8 cellular contexts compared by ENCODE assay signal in the genomic region with DNA sequence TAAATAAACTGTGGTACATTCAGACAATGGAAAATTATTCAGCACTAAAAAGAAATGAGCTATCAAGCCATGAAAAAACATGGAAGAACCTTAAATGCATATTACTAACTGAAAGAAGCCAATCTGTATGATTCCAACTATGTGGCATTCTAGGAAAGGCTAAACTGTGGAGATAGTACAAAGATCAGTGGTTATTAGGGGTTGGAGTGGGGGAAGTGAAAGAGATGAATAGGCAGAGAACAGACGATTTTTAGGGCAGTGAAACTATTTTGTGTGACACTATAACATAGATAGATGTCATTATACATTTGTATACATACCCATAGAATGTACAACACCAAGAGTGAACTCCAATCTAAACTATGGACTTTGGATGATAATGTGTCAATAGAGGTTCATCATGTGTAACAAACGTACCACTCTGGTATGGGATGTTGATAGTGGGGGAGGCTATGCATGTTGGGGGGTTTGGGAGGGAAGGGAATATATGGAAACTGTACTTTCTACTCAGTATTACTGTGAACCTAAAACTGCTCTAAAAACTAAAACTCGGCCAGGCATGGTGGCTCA.
"Had no signal": no experiment of that assay in that cellular context is flagged by ENCODE, and none has a peak within 500 bp of the region (broad histone marks: within the 10 kb centered on the region; RNA-seq: fewer than 3 reads in every experiment).

No MANE protein-coding gene starts in this region.

- ATAC-seq: esophagus mucosa; naive thymus-derived CD4-positive, alpha-beta T cell had no signal

- H3K9me3 Mint-ChIP-seq: T-helper 2 cell treated with Interferon-gamma antibody and Interleukin-4, amounts not matched to agents 5 μg/mL and 100 μg/mL, for 36 hours had no signal

- H3K27me3 Mint-ChIP-seq: naive thymus-derived CD4-positive, alpha-beta T cell had no signal

- DNase-seq: activated CD4-positive, alpha-beta T cell treated with anti-CD3 and anti-CD28 coated beads, Interleukin-2, amount 50 U/mL, for 1 hour; naive thymus-derived CD4-positive, alpha-beta T cell; nucleus accumbens; stimulated activated CD4-positive, alpha-beta T cell treated with anti-CD3 and anti-CD28 coated beads, Interleukin-2, amount 100 ng/mL, for 48 hours; stimulated activated naive CD4-positive, alpha-beta T cell; transverse colon had no signal

- H3K27ac Mint-ChIP-seq: naive thymus-derived CD4-positive, alpha-beta T cell; T-helper 2 cell treated with Interferon-gamma antibody and Interleukin-4, amounts not matched to agents 5 μg/mL and 100 μg/mL, for 36 hours had no signal

- H3K4me3 Mint-ChIP-seq: naive thymus-derived CD4-positive, alpha-beta T cell; T-helper 2 cell treated with Interferon-gamma antibody and Interleukin-4, amounts not matched to agents 5 μg/mL and 100 μg/mL, for 36 hours had no signal
